Comparison of ENCODE assay signal across 29 cellular contexts in the genomic region with DNA sequence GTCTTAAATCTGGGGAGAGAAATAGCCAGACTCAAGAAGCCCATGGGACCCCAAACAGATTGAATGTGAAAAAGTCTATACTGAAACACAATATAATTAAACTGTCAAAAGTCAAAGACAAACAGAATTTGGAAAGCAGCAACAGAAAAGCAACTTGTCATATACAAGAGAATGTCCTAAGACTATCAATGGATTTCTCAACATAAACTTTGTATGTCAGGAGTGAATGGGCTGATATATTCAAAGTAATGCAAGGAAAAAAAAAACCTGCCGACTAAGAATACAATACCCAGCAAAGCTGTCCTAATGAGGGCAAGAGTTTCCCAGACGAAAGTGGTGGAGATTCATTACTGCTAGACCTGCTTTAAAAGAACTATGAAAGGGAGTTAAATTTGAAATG.
"Had no signal": no experiment of that assay in that cellular context is flagged by ENCODE, and none has a peak within 500 bp of the region (broad histone marks: within the 10 kb centered on the region; RNA-seq: fewer than 3 reads in every experiment).

No MANE protein-coding gene starts in this region.

- H3K4me3 ChIP-seq: stomach, suprapubic skin, testis, thoracic aorta, thyroid gland, tibial artery, tibial nerve, transverse colon, upper lobe of left lung, upper lobe of right lung, uterus, vagina had no signal

- H3K27ac Mint-ChIP-seq: stimulated activated effector memory CD8-positive, alpha-beta T cell treated with anti-CD3 and anti-CD28 coated beads, Interleukin-12 subunit alpha, Interleukin-12 subunit beta, amount 100 ng/mL, for 72 hours; stimulated activated memory B cell treated with anti-CD40 and anti-IgM and Interleukin-4, amounts not matched to agents 10 μg/mL and 1 μg/mL and 100 μg/mL, for 72 hours; stimulated activated naive B cell treated with anti-CD40 and anti-IgM and Interleukin-4, amounts not matched to agents 10 μg/mL and 1 μg/mL and 100 μg/mL, for 72 hours; stimulated activated naive CD8-positive, alpha-beta T cell treated with anti-CD3 and anti-CD28 coated beads, Interleukin-15, Interleukin-2, amounts not matched to agents 100 ng/mL and 50 ng/mL, for 24 hours; type B pancreatic cell had no signal

- H3K27me3 Mint-ChIP-seq: stimulated activated memory B cell treated with anti-CD40 and anti-IgM and Interleukin-4, amounts not matched to agents 10 μg/mL and 1 μg/mL and 100 μg/mL, for 72 hours; stimulated activated naive B cell treated with anti-CD40 and anti-IgM and Interleukin-4, amounts not matched to agents 10 μg/mL and 1 μg/mL and 100 μg/mL, for 72 hours; stimulated activated naive CD8-positive, alpha-beta T cell treated with anti-CD3 and anti-CD28 coated beads, Interleukin-15, amount 100 ng/mL, for 72 hours; stimulated activated naive CD8-positive, alpha-beta T cell treated with anti-CD3 and anti-CD28 coated beads, Interleukin-15, Interleukin-2, amounts not matched to agents 100 ng/mL and 50 ng/mL, for 24 hours; type B pancreatic cell had no signal

- H3K27ac ChIP-seq: stomach, suprapubic skin, testis, thoracic aorta, thyroid gland, tibial artery, tibial nerve, transverse colon, upper lobe of left lung, upper lobe of right lung, uterus, vagina had no signal

- H3K4me3 Mint-ChIP-seq: stimulated activated effector memory CD8-positive, alpha-beta T cell treated with anti-CD3 and anti-CD28 coated beads, Interleukin-12 subunit alpha, Interleukin-12 subunit beta, amount 100 ng/mL, for 72 hours; stimulated activated memory B cell treated with anti-CD40 and anti-IgM and Interleukin-4, amounts not matched to agents 10 μg/mL and 1 μg/mL and 100 μg/mL, for 72 hours; stimulated activated naive B cell treated with anti-CD40 and anti-IgM and Interleukin-4, amounts not matched to agents 10 μg/mL and 1 μg/mL and 100 μg/mL, for 72 hours; stimulated activated naive CD8-positive, alpha-beta T cell treated with anti-CD3 and anti-CD28 coated beads, Interleukin-15, amount 100 ng/mL, for 72 hours; stimulated activated naive CD8-positive, alpha-beta T cell treated with anti-CD3 and anti-CD28 coated beads, Interleukin-15, Interleukin-2, amounts not matched to agents 100 ng/mL and 50 ng/mL, for 24 hours; type B pancreatic cell had no signal

- H3K27me3 ChIP-seq: stomach, suprapubic skin, testis, thyroid gland, tibial artery, tibial nerve, transverse colon, upper lobe of left lung, upper lobe of right lung, uterus, vagina had no signal

- DNase-seq: stimulated activated CD4-positive, alpha-beta T cell treated with anti-CD3 and anti-CD28 coated beads, Interleukin-2, amount 100 ng/mL, for 48 hours; stimulated activated CD4-positive, alpha-beta T cell treated with anti-CD3 and anti-CD28 coated beads, Interleukin-4, amount 100 ng/mL, for 1 hour; stimulated activated CD4-positive, alpha-beta T cell treated with anti-CD3 and anti-CD28 coated beads, Interleukin-4, amount 100 ng/mL, for 24 hours; stimulated activated CD4-positive, alpha-beta T cell treated with anti-CD3 and anti-CD28 coated beads, Interleukin-4, amount 100 ng/mL, for 4 hours; stimulated activated CD8-positive, alpha-beta memory T cell treated with anti-CD3 and anti-CD28 coated beads, Interleukin-4, amount 100 ng/mL, for 48 hours; stimulated activated naive B cell treated with anti-CD40 and anti-IgM and Interleukin-4, amounts not matched to agents 10 μg/mL and 1 μg/mL and 100 μg/mL, for 72 hours; stimulated activated naive CD4-positive, alpha-beta T cell; stimulated activated naive CD4-positive, alpha-beta T cell treated with Interleukin-2 at 50 U/mL for 16 hours; stimulated activated naive CD8-positive, alpha-beta T cell treated with anti-CD3 and anti-CD28 coated beads, Interleukin-15, amount 100 ng/mL, for 72 hours; stimulated activated naive CD8-positive, alpha-beta T cell treated with anti-CD3 and anti-CD28 coated beads, Interleukin-15, Interleukin-2, amounts not matched to agents 100 U/mL and 50 U/mL, for 24 hours; stomach; substantia nigra; testis; thyroid gland; tibial artery; transverse colon; trophoblast cell; upper lobe of left lung; upper lobe of right lung; uterus had no signal

- H3K9me3 ChIP-seq: suprapubic skin, testis, thyroid gland, upper lobe of right lung had no signal

- H3K36me3 ChIP-seq: stomach, suprapubic skin, thoracic aorta, thyroid gland, upper lobe of left lung, upper lobe of right lung, uterus, vagina had no signal

- ATAC-seq: stimulated activated effector memory CD8-positive, alpha-beta T cell treated with anti-CD3 and anti-CD28 coated beads, Interleukin-12 subunit alpha, Interleukin-12 subunit beta, amount 100 ng/mL, for 72 hours; stimulated activated memory B cell treated with anti-CD40 and anti-IgM and Interleukin-4, amounts not matched to agents 10 μg/mL and 1 μg/mL and 100 μg/mL, for 72 hours; stimulated activated naive B cell treated with anti-CD40 and anti-IgM and Interleukin-4, amounts not matched to agents 10 μg/mL and 1 μg/mL and 100 μg/mL, for 72 hours; stimulated activated naive CD8-positive, alpha-beta T cell treated with anti-CD3 and anti-CD28 coated beads, Interleukin-15, amount 100 ng/mL, for 72 hours; stimulated activated naive CD8-positive, alpha-beta T cell treated with anti-CD3 and anti-CD28 coated beads, Interleukin-15, Interleukin-2, amounts not matched to agents 100 U/mL and 50 U/mL, for 24 hours; upper lobe of right lung had no signal

- H3K4me1 ChIP-seq: testis, uterus had no signal

- FAIRE-seq: urothelium cell line had no signal
